In the genomic region with DNA sequence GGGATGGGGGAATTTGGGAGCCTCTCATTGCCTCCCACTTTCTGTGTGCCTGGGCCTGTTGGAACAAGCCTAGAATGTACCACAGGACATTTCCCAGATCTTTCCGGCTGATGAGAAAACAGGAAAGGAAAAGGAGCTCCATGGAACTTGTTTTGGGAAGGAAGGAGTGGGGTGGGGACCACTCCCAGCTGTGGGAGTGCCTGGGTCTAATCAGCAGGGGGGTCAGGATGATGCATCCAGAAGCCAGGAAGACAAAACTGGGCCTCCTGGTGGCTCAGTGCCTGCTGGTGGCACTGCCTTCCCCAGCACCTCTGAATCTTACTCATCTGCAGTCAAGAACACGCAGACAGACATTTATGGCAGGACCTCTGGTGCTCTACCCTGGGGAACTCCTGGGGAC, we compare ENCODE assay signal across 7 cellular contexts. TPM values are rescaled to one million over a fixed set of nuclear protein-coding genes. Genes with fewer than 3 reads are reported as not detected.
DNase-seq lines count a peak whose midpoint lies in the region; ATAC-seq, FAIRE-seq and TF ChIP-seq lines count a peak whose summit lies in the region.
"Had no signal": no experiment of that assay in that cellular context is flagged by ENCODE, and none has a peak within 500 bp of the region (broad histone marks: within the 10 kb centered on the region; RNA-seq: fewer than 3 reads in every experiment).

No MANE protein-coding gene starts in this region.

- no peak for FAIRE-seq in astrocyte (lab: Jason Lieb, UNC)

- intact Hi-C loops in natural killer cell (cut with micrococcal nuclease) = no loop called here

- H4K20me1 ChIP-seq in astrocyte (ENCODE audit: insufficient read depth, low read length) = no peaks in the 10 kb centered on the region

- H3K27ac Mint-ChIP-seq in astrocyte (ENCODE audit: unreplicated experiment) (peak overlapping the region; percentile 41), natural killer cell (no peak overlapping the region)

- H3K4me3 Mint-ChIP-seq in astrocyte (ENCODE audit: unreplicated experiment) (no peak overlapping the region), natural killer cell (peak overlapping the region; percentile 63)

- peak overlapping the region; percentile 79 for H3K27ac ChIP-seq in HL-60 (replicated peaks)
- H3K27ac ChIP-seq in astrocyte (ENCODE audit: low read depth, low read length) = no peak overlapping the region

- no peak overlapping the region for H3K4me2 ChIP-seq in astrocyte (ENCODE audit: low read length)

- TF ChIP-seq CTCF in HL-60 (IDR thresholded peaks at IDR 0.05; ENCODE audit: insufficient read depth, low read length) = no peak
- no peak for TF ChIP-seq CTCF in astrocyte (IDR thresholded peaks at IDR 0.05; ENCODE audit: insufficient read depth, low read depth, low read length)
- TF ChIP-seq CTCF in natural killer cell (IDR thresholded peaks at IDR 0.05) = no peak

- peaks cover 4% of the 10 kb centered on the region for H3K4me1 ChIP-seq in astrocyte (ENCODE audit: insufficient read depth, low read length)

- H3K9me3 ChIP-seq in astrocyte (ENCODE audit: insufficient read depth, low read depth, low read length) = no peaks in the 10 kb centered on the region

- H2AFZ ChIP-seq in astrocyte (ENCODE audit: low read depth, low read length) = no peak overlapping the region

- no peak for ATAC-seq in natural killer cell

- no peaks in the 10 kb centered on the region for H3K79me2 ChIP-seq in astrocyte (ENCODE audit: insufficient read depth, low read length)

- no peak overlapping the region for H3K9ac ChIP-seq in astrocyte (ENCODE audit: low read length)

- H3K4me3 ChIP-seq in HL-60 (replicated peaks; ENCODE audit: insufficient read depth, low read length) = no peak overlapping the region
- no peak overlapping the region for H3K4me3 ChIP-seq in astrocyte (ENCODE audit: insufficient read depth, low read depth, low read length)

- H3K27me3 ChIP-seq in HL-60 (ENCODE audit: insufficient read depth, poor library complexity, severe bottlenecking) (no peaks in the 10 kb centered on the region), astrocyte (ENCODE audit: insufficient read depth, low read length) (no peaks in the 10 kb centered on the region)

- H3K27me3 Mint-ChIP-seq in astrocyte (ENCODE audit: low read depth, unreplicated experiment) = peaks cover 45% of the 10 kb centered on the region
- no peaks in the 10 kb centered on the region for H3K27me3 Mint-ChIP-seq in natural killer cell (ENCODE audit: low read depth in 2 of 2)

- H3K36me3 Mint-ChIP-seq in astrocyte (ENCODE audit: low read depth, unreplicated experiment) (no peaks in the 10 kb centered on the region), natural killer cell (no peaks in the 10 kb centered on the region)

- H3K4me1 Mint-ChIP-seq in astrocyte (ENCODE audit: low read depth, unreplicated experiment) (peaks cover 13% of the 10 kb centered on the region), natural killer cell (peaks cover 62 to 83% of the 10 kb centered on the region in 2 donors)

- peaks cover 6% of the 10 kb centered on the region for H3K36me3 ChIP-seq in astrocyte (ENCODE audit: insufficient read depth, low read length)

- H3K9me3 Mint-ChIP-seq in astrocyte (ENCODE audit: unreplicated experiment) = no peaks in the 10 kb centered on the region
- H3K9me3 Mint-ChIP-seq in natural killer cell = no peaks in the 10 kb centered on the region

- DNase-seq in HL-60 (ENCODE audit: low read depth in 1 of 2, low spot score in 1 of 2) = no peak
- DNase-seq in astrocyte (ENCODE audit: low read depth) = no peak
- no peak for DNase-seq in natural killer cell
- DNase-seq in activated CD4-positive, CD25-positive, alpha-beta regulatory T cell treated with anti-CD3 and anti-CD28 coated beads, Interleukin-2, amount 50 U/mL, for 72 hours = no peak
- DNase-seq in cerebellar nuclear complex (lab: John Stamatoyannopoulos, UW) = no peak
- DNase-seq in NCI-H1092 (lab: John Stamatoyannopoulos, UW) = no peak

RNA-seq across cellular contexts. Expression of gene SMIM33, which starts 2.8 kb away (rescaled TPM):
- total RNA-seq in astrocyte = not detected in 2 replicates
- not detected for total RNA-seq in natural killer cell
- total RNA-seq: mononuclear cell had no signal

RNA-seq across cellular contexts. Expression of gene STING1, which starts 9.0 kb away (rescaled TPM):
- total RNA-seq in astrocyte (1.8 and 3.3 TPM in 2 replicates), natural killer cell (10 to 100 TPM; 95.5 to 98.9 (median 96.6) TPM)

RNA-seq across cellular contexts. Expression of gene ECSCR, which starts 11.0 kb away (rescaled TPM):
- 0.96 and 1.00 TPM in 2 replicates for total RNA-seq in astrocyte
- under 1 TPM in 1 of 3 donors, not detected in 2; 0.48 TPM for total RNA-seq in natural killer cell
- total RNA-seq: mononuclear cell had no signal

RNA-seq across cellular contexts. Expression of gene DNAJC18, which starts 34.2 kb away (rescaled TPM):
- 18.8 and 21.4 TPM in 2 replicates for total RNA-seq in astrocyte
- total RNA-seq in natural killer cell = 1 to 10 TPM; 2.9 to 4.9 (median 3.6) TPM

Comparison
In these comparisons a context has a peak if more than half of its experiments do, and no peak if none do; other contexts are left out.
1. RNA of gene STING1, which starts 9.0 kb away (total RNA-seq): 95.5 to 98.9 TPM in natural killer cell; 1.8 to 3.3 TPM in astrocyte; every median in the first group is over 10 times any median in the second.